Comparison of ENCODE assay signal across 12 cellular contexts in genomic region chr16:83994087-83994486, GRCh38. TPM values are rescaled to one million over a fixed set of nuclear protein-coding genes. Genes with fewer than 3 reads are reported as not detected.
A peak's percentile ranks its signal among the peaks of the same experiment; 100 is the strongest.
DNase-seq lines count a peak whose midpoint lies in the region; ATAC-seq and FAIRE-seq lines count a peak whose summit lies in the region.
"Had no signal": no experiment of that assay in that cellular context is flagged by ENCODE, and none has a peak within 500 bp of the region (broad histone marks: within the 10 kb centered on the region; RNA-seq: fewer than 3 reads in every experiment).

No MANE protein-coding gene starts in this region.

- FAIRE-seq in HTR-8/SVneo (lab: Jason Lieb, UNC), result no peak
- FAIRE-seq: G401.6 had no signal

- CTCF ChIA-PET in activated CD8-positive, alpha-beta T cell treated with anti-CD3 and anti-CD28 coated beads, Interleukin-2, amount 10 ng/mL, durations not matched to agents 7 days and 5 days (lab: Charles Lee), result no interaction called here

- no peak overlapping the region for H3K4me3 Mint-ChIP-seq in activated CD8-positive, alpha-beta T cell treated with anti-CD3 and anti-CD28 coated beads, Interleukin-2, amount 10 ng/mL, durations not matched to agents 7 days and 5 days
- H3K4me3 Mint-ChIP-seq: T-cell had no signal

- DNase-seq in AG20443 (ENCODE audit: low spot score), result peak; percentile 92
- DNase-seq in HTR-8/SVneo (ENCODE audit: insufficient read length, low spot score), result peak; percentile 58
- DNase-seq in activated CD8-positive, alpha-beta T cell treated with anti-CD3 and anti-CD28 coated beads, Interleukin-2, amount 10 ng/mL, durations not matched to agents 7 days and 5 days, result peak; percentile 25
- no peak for DNase-seq in left lobe of liver (ENCODE audit: low spot score)
- DNase-seq in NCI-H2029 treated with DMSO at 0.1 percent for 48 hours (lab: John Stamatoyannopoulos, UW), result no peak
- DNase-seq: activated effector memory CD4-positive, alpha-beta T cell treated with anti-CD3 and anti-CD28 coated beads, Interleukin-2, amount 50 U/mL, for 16 hours; stomach had no signal

- H3K27ac Mint-ChIP-seq in activated CD8-positive, alpha-beta T cell treated with anti-CD3 and anti-CD28 coated beads, Interleukin-2, amount 10 ng/mL, durations not matched to agents 7 days and 5 days, result no peak overlapping the region
- H3K27ac Mint-ChIP-seq: T-cell had no signal

- peaks cover 8% of the 10 kb centered on the region for H3K4me1 Mint-ChIP-seq in activated CD8-positive, alpha-beta T cell treated with anti-CD3 and anti-CD28 coated beads, Interleukin-2, amount 10 ng/mL, durations not matched to agents 7 days and 5 days (ENCODE audit: low read depth)

- peaks cover 37% of the 10 kb centered on the region for H3K27me3 Mint-ChIP-seq in activated CD8-positive, alpha-beta T cell treated with anti-CD3 and anti-CD28 coated beads, Interleukin-2, amount 10 ng/mL, durations not matched to agents 7 days and 5 days (ENCODE audit: low read depth)

- POLR2A ChIA-PET in activated CD8-positive, alpha-beta T cell treated with anti-CD3 and anti-CD28 coated beads, Interleukin-2, amount 10 ng/mL, durations not matched to agents 7 days and 5 days (lab: Charles Lee), result no interaction called here

- peak; percentile 42 for ATAC-seq in activated CD8-positive, alpha-beta T cell treated with anti-CD3 and anti-CD28 coated beads, Interleukin-2, amount 10 ng/mL, durations not matched to agents 7 days and 5 days
- peak; percentile 6 for ATAC-seq in left lobe of liver
- ATAC-seq in GM19351 (IDR thresholded peaks at IDR 0.05; ENCODE audit: unreplicated experiment), result no peak
- no peak for ATAC-seq in GM19395 (IDR thresholded peaks at IDR 0.05; ENCODE audit: unreplicated experiment)
- ATAC-seq in GM21786 (IDR thresholded peaks at IDR 0.05; ENCODE audit: unreplicated experiment), result no peak
- ATAC-seq: T-cell had no signal

- H3K9me3 Mint-ChIP-seq in activated CD8-positive, alpha-beta T cell treated with anti-CD3 and anti-CD28 coated beads, Interleukin-2, amount 10 ng/mL, durations not matched to agents 7 days and 5 days (ENCODE audit: insufficient read depth), result no peaks in the 10 kb centered on the region
- H3K9me3 Mint-ChIP-seq: T-cell had no signal

- peaks cover 2% of the 10 kb centered on the region for H3K36me3 Mint-ChIP-seq in activated CD8-positive, alpha-beta T cell treated with anti-CD3 and anti-CD28 coated beads, Interleukin-2, amount 10 ng/mL, durations not matched to agents 7 days and 5 days (ENCODE audit: low read depth)
- H3K36me3 Mint-ChIP-seq: T-cell had no signal

RNA-seq across cellular contexts. Expression of gene NECAB2, which starts 26.0 kb away (rescaled TPM):
- not detected for total RNA-seq in activated CD8-positive, alpha-beta T cell treated with anti-CD3 and anti-CD28 coated beads, Interleukin-2, amount 10 ng/mL, durations not matched to agents 7 days and 5 days
- 12.9 TPM for total RNA-seq in left lobe of liver
- total RNA-seq: T-cell had no signal

RNA-seq across cellular contexts. Expression of gene OSGIN1, which starts 41.0 kb away (rescaled TPM):
- under 1 TPM; 0.24 to 0.26 TPM for total RNA-seq in activated CD8-positive, alpha-beta T cell treated with anti-CD3 and anti-CD28 coated beads, Interleukin-2, amount 10 ng/mL, durations not matched to agents 7 days and 5 days
- 89.4 TPM for total RNA-seq in left lobe of liver

RNA-seq across cellular contexts. Expression of gene SLC38A8, which starts 48.5 kb away (rescaled TPM):
- total RNA-seq in activated CD8-positive, alpha-beta T cell treated with anti-CD3 and anti-CD28 coated beads, Interleukin-2, amount 10 ng/mL, durations not matched to agents 7 days and 5 days, result not detected
- total RNA-seq in left lobe of liver, result not detected
- total RNA-seq: stomach, T-cell had no signal

Comparison
In these comparisons a context has a peak if more than half of its experiments do, and no peak if none do; other contexts are left out.
1. DNase-seq: peak in AG20443 (single experiment), HTR-8/SVneo (single experiment) and activated CD8-positive, alpha-beta T cell treated with anti-CD3 and anti-CD28 coated beads, Interleukin-2, amount 10 ng/mL, durations not matched to agents 7 days and 5 days (single experiment); none in left lobe of liver (single experiment) and NCI-H2029 treated with DMSO at 0.1 percent for 48 hours (single experiment).
2. ATAC-seq: peak in activated CD8-positive, alpha-beta T cell treated with anti-CD3 and anti-CD28 coated beads, Interleukin-2, amount 10 ng/mL, durations not matched to agents 7 days and 5 days (single experiment) and left lobe of liver (single experiment); none in GM19351 (single experiment), GM19395 (single experiment) and GM21786 (single experiment).
3. RNA of gene NECAB2, which starts 26.0 kb away (total RNA-seq): 12.9 TPM in left lobe of liver (single experiment); not detected in activated CD8-positive, alpha-beta T cell treated with anti-CD3 and anti-CD28 coated beads, Interleukin-2, amount 10 ng/mL, durations not matched to agents 7 days and 5 days; every median in the first group is over 10 times any median in the second.
4. RNA of gene OSGIN1, which starts 41.0 kb away (total RNA-seq): 89.4 TPM in left lobe of liver (single experiment); 0.24 to 0.26 TPM in activated CD8-positive, alpha-beta T cell treated with anti-CD3 and anti-CD28 coated beads, Interleukin-2, amount 10 ng/mL, durations not matched to agents 7 days and 5 days; every median in the first group is over 10 times any median in the second.